In genomic region chr20:41573955-41574354, GRCh38 we compare ENCODE assay signal across 1 cellular context.
TF ChIP-seq lines count a peak whose summit lies in the region.

No MANE protein-coding gene starts in this region.

TF ChIP-seq in HepG2, 621 proteins besides CTCF, POLR2A, EP300 and RAD21:
- TF ChIP-seq HNRNPK (IDR thresholded peaks at IDR 0.05; ENCODE audit: low read depth, low read length, poor library complexity, severe bottlenecking) (peak; percentile 96), GABPA (IDR thresholded peaks at IDR 0.05; ENCODE audit: low read depth, low read length) (no peak), GABPA (CRISPR knock-in tag; IDR thresholded peaks at IDR 0.05; ENCODE audit: low read depth) (no peak), TBX2 (CRISPR knock-in tag; IDR thresholded peaks at IDR 0.05; ENCODE audit: borderline replicate concordance) (no peak), EEA1 (CRISPR knock-in tag; IDR thresholded peaks at IDR 0.05; ENCODE audit: borderline replicate concordance) (no peak), POLR2G (IDR thresholded peaks at IDR 0.05; ENCODE audit: low read depth, low read length) (no peak), GLI4 (CRISPR knock-in tag; IDR thresholded peaks at IDR 0.05; ENCODE audit: borderline replicate concordance) (no peak), SNRNP70 (IDR thresholded peaks at IDR 0.05; ENCODE audit: low read depth, low read length) (no peak)
